Comparison of ENCODE assay signal across 9 cellular contexts in the genomic region with DNA sequence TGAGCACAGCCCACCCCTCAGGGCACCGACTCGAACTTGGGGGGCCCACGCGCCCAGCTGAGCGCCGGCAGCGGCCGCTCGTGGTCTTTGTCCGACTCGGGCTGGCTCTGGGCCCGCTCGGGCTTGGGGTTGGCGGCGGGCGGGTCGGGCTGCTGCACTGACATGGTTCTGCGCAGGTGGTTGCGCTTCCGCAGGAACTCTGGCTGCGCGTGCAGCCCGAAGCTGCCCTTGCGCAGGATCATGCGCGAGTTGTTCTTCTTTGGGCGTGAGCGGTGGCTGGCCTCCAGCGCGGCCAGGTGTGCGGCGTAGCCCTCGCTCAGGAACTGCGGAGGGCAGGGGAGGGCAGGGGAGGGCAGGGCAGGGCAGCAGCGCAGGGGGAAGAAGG. TPM values are rescaled to one million over a fixed set of nuclear protein-coding genes. Genes with fewer than 3 reads are reported as not detected.
DNase-seq lines count a peak whose midpoint lies in the region; ATAC-seq lines count a peak whose summit lies in the region.
"Had no signal": no experiment of that assay in that cellular context is flagged by ENCODE, and none has a peak within 500 bp of the region (broad histone marks: within the 10 kb centered on the region; RNA-seq: fewer than 3 reads in every experiment).

No MANE protein-coding gene starts in this region.

- no peaks in the 10 kb centered on the region for H3K9me3 Mint-ChIP-seq in activated naive CD8-positive, alpha-beta T cell treated with anti-CD3 and anti-CD28 coated beads for 36 hours

- H3K4me1 ChIP-seq in thymus (ENCODE audit: control insufficient read depth, insufficient read depth, low read length), result no peaks in the 10 kb centered on the region

- H3K4me1 Mint-ChIP-seq in activated naive CD8-positive, alpha-beta T cell treated with anti-CD3 and anti-CD28 coated beads for 36 hours, result peaks cover 9% of the 10 kb centered on the region

- H3K4me3 ChIP-seq in thymus (ENCODE audit: low read length), result peak overlapping the region; percentile 10

- H3K27ac ChIP-seq in thymus (ENCODE audit: low read depth), result peak overlapping the region; percentile 81

- no peak for DNase-seq in activated CD4-positive, CD25-positive, alpha-beta regulatory T cell treated with anti-CD3 and anti-CD28 coated beads, Interleukin-2, amount 50 U/mL, for 72 hours
- peak; percentile 44 for DNase-seq in activated naive CD8-positive, alpha-beta T cell treated with anti-CD3 and anti-CD28 coated beads for 36 hours
- DNase-seq in islet precursor cell, result peak; percentile 76
- DNase-seq in GM19240 (ENCODE audit: insufficient read length, low spot score), result no peak
- no peak for DNase-seq in HCEC 1CT
- DNase-seq: NCI-H2107 had no signal

- ATAC-seq in activated CD4-positive, CD25-positive, alpha-beta regulatory T cell treated with anti-CD3 and anti-CD28 coated beads, Interleukin-2, amount 50 U/mL, for 24 hours, result peak; percentile 70 to 76
- ATAC-seq in HG03175 (IDR thresholded peaks at IDR 0.05; ENCODE audit: unreplicated experiment), result no peak

- H3K27me3 Mint-ChIP-seq in activated naive CD8-positive, alpha-beta T cell treated with anti-CD3 and anti-CD28 coated beads for 36 hours, result no peaks in the 10 kb centered on the region

- 2% methylated on average over 34 of the region's 35 CpGs for WGBS in thymus

- no peak overlapping the region for H3K27ac Mint-ChIP-seq in activated naive CD8-positive, alpha-beta T cell treated with anti-CD3 and anti-CD28 coated beads for 36 hours

- H3K36me3 Mint-ChIP-seq in activated naive CD8-positive, alpha-beta T cell treated with anti-CD3 and anti-CD28 coated beads for 36 hours, result no peaks in the 10 kb centered on the region

- no peaks in the 10 kb centered on the region for H3K27me3 ChIP-seq in thymus (ENCODE audit: control insufficient read depth, insufficient read depth)

- H3K4me3 Mint-ChIP-seq in activated naive CD8-positive, alpha-beta T cell treated with anti-CD3 and anti-CD28 coated beads for 36 hours, result peak overlapping the region; percentile 32

- H3K9me3 ChIP-seq in thymus (ENCODE audit: control insufficient read depth), result no peaks in the 10 kb centered on the region

- peaks cover 1% of the 10 kb centered on the region for H3K36me3 ChIP-seq in thymus (ENCODE audit: control insufficient read depth, insufficient read depth)

RNA-seq across cellular contexts. Expression of gene PIMREG, which starts 11.1 kb away (rescaled TPM):
- 1 to 10 TPM; 4.8 to 5.7 TPM for total RNA-seq in activated naive CD8-positive, alpha-beta T cell treated with anti-CD3 and anti-CD28 coated beads for 36 hours
- polyA plus RNA-seq in thymus, result 1.8 TPM

RNA-seq across cellular contexts. Expression of gene AIPL1, which starts 20.4 kb away (rescaled TPM):
- total RNA-seq in activated naive CD8-positive, alpha-beta T cell treated with anti-CD3 and anti-CD28 coated beads for 36 hours, result not detected
- 0.14 TPM for polyA plus RNA-seq in thymus

Comparison
In these comparisons a context has a peak if more than half of its experiments do, and no peak if none do; other contexts are left out.
1. DNase-seq: peak in activated naive CD8-positive, alpha-beta T cell treated with anti-CD3 and anti-CD28 coated beads for 36 hours (single experiment) and islet precursor cell (single experiment); none in activated CD4-positive, CD25-positive, alpha-beta regulatory T cell treated with anti-CD3 and anti-CD28 coated beads, Interleukin-2, amount 50 U/mL, for 72 hours (single experiment), GM19240 (single experiment) and HCEC 1CT (single experiment).